ENCODE assay signal across 8 cellular contexts in genomic region chr6:139135578-139136545, GRCh38. TPM values are rescaled to one million over a fixed set of nuclear protein-coding genes. Genes with fewer than 3 reads are reported as not detected.
DNase-seq lines count a peak whose midpoint lies in the region; ATAC-seq, FAIRE-seq and TF ChIP-seq lines count a peak whose summit lies in the region.

No MANE protein-coding gene starts in this region.

- peak overlapping the region; percentile 97 for H3K27ac Mint-ChIP-seq in activated naive CD8-positive, alpha-beta T cell treated with anti-CD3 and anti-CD28 coated beads for 36 hours

- BruUV-seq in A673 (replicated peaks; lab: Mats Ljungman, UMichigan), result no TSS peak

- H3K27ac ChIP-seq in A673 (ENCODE audit: low read depth, low read length, poor library complexity, severe bottlenecking) (peak overlapping the region; percentile 79), SJCRH30 (peak overlapping the region; percentile 40), pancreas (peak overlapping the region in 3 of 4 donors; percentile 88 to 93 (median 92))

- CTCF ChIA-PET in A673 (lab: Charles Lee), result no interaction called here

- H3K4me1 ChIP-seq in A673 (ENCODE audit: insufficient read depth, low read length, poor library complexity, severe bottlenecking) (peaks cover 5% of the 10 kb centered on the region), SJCRH30 (peaks cover 9% of the 10 kb centered on the region), pancreas (peaks cover 0 to 15% (median 0%) of the 10 kb centered on the region in 3 donors)

- intact Hi-C loops in A673 (cut with micrococcal nuclease; ENCODE audit: unreplicated experiment) (no loop called here), cardiac septum (cut with DNase I) (loop anchor here (2.0 to 5.0 kb wide), 2 partner anchors 83 to 149 kb away; partner anchors contain the start of gene REPS1), pancreas (cut with DNase I) (no loop called here)

- H3K4me3 ChIP-seq in A673 (ENCODE audit: low read depth, low read length, poor library complexity, severe bottlenecking) (peak overlapping the region; percentile 86), SJCRH30 (peak overlapping the region; percentile 93), pancreas (peak overlapping the region; percentile 73 to 84 (median 81))

- TF ChIP-seq CTCF in A673 (conservative IDR thresholded peaks at IDR 0.05; ENCODE audit: low read depth, low read length), result no peak
- no peak for TF ChIP-seq CTCF in pancreas (IDR thresholded peaks at IDR 0.05)

- 0 to 1% methylated on average over 55 to 76 of the region's 76 CpGs for WGBS in pancreas, 2 donors

- no peak for FAIRE-seq in pancreas (lab: Jason Lieb, UNC)

- peaks cover 62% of the 10 kb centered on the region for H3K4me1 Mint-ChIP-seq in activated naive CD8-positive, alpha-beta T cell treated with anti-CD3 and anti-CD28 coated beads for 36 hours

- peak overlapping the region; percentile 97 for H3K4me3 Mint-ChIP-seq in activated naive CD8-positive, alpha-beta T cell treated with anti-CD3 and anti-CD28 coated beads for 36 hours

- DNase-seq in A673 (ENCODE audit: low spot score) (peak; percentile 42), SJCRH30 (peak; percentile 35 to 43), cardiac septum (ENCODE audit: low spot score) (peak; percentile 92), pancreas (peak; percentile 37 to 84 (median 66)), NCI-H2227 treated with DMSO at 0.1 percent for 48 hours (lab: John Stamatoyannopoulos, UW) (no peak)
- peak; percentile 71 for DNase-seq in activated naive CD8-positive, alpha-beta T cell treated with anti-CD3 and anti-CD28 coated beads for 36 hours

- H3K36me3 Mint-ChIP-seq in activated naive CD8-positive, alpha-beta T cell treated with anti-CD3 and anti-CD28 coated beads for 36 hours, result peaks cover 35% of the 10 kb centered on the region

- POLR2A ChIA-PET in A673 (lab: Charles Lee; ENCODE audit: low non-redundant PET), result no interaction called here

- H3K27me3 ChIP-seq in A673 (replicated peaks; ENCODE audit: insufficient read depth, low read depth, low read length, poor library complexity) (no peaks in the 10 kb centered on the region), SJCRH30 (no peaks in the 10 kb centered on the region), pancreas (no peaks in the 10 kb centered on the region)

- ATAC-seq in GM18867 (IDR thresholded peaks at IDR 0.05; ENCODE audit: unreplicated experiment) (peak; percentile 37), HG03103 (IDR thresholded peaks at IDR 0.05; ENCODE audit: low read depth, unreplicated experiment) (peak; percentile 32), pancreas (peak; percentile 16 to 50 (median 44))

- no peaks in the 10 kb centered on the region for H3K27me3 Mint-ChIP-seq in activated naive CD8-positive, alpha-beta T cell treated with anti-CD3 and anti-CD28 coated beads for 36 hours

- H3K9me3 ChIP-seq in A673 (ENCODE audit: low read depth, low read length, poor library complexity, severe bottlenecking), result no peaks in the 10 kb centered on the region
- no peaks in the 10 kb centered on the region for H3K9me3 ChIP-seq in SJCRH30 (replicated peaks)
- H3K9me3 ChIP-seq in pancreas, result no peaks in the 10 kb centered on the region

- H3K9me3 Mint-ChIP-seq in activated naive CD8-positive, alpha-beta T cell treated with anti-CD3 and anti-CD28 coated beads for 36 hours, result peaks cover 11% of the 10 kb centered on the region

- H3K36me3 ChIP-seq in A673 (ENCODE audit: insufficient read depth, low read length, poor library complexity, severe bottlenecking) (no peaks in the 10 kb centered on the region), SJCRH30 (peaks cover 2% of the 10 kb centered on the region; the same call in 1 of the 2 replicates), pancreas (no peaks in the 10 kb centered on the region)

RNA-seq across cellular contexts. Expression of gene HECA, which starts 1.0 kb away (rescaled TPM):
- total RNA-seq in A673 (2021) (14.3 and 15.3 TPM in 2 replicates), cardiac septum (51.0 TPM), pancreas (10 to 100 TPM in 2 of 6 donors, 1 to 10 TPM in 4; 6.6 to 16.3 (median 7.6) TPM)
- total RNA-seq in SJCRH30 (2014; rRNA removed; shearing (Covaris generic)), result 24.2 and 24.3 TPM in 2 replicates
- total RNA-seq in activated naive CD8-positive, alpha-beta T cell treated with anti-CD3 and anti-CD28 coated beads for 36 hours, result 10 to 100 TPM; 39.2 to 39.9 TPM
- polyA plus RNA-seq in pancreas, result 1 to 10 TPM; 3.2 to 4.3 TPM

Comparison
In these comparisons a context has a peak if more than half of its experiments do, and no peak if none do; other contexts are left out.
1. H3K27ac ChIP-seq: peak in every context shown above with its lines; median percentile 92 in pancreas; 79 in A673; 40 in SJCRH30.